ENCODE assay signal across 1 cellular context in the genomic region with DNA sequence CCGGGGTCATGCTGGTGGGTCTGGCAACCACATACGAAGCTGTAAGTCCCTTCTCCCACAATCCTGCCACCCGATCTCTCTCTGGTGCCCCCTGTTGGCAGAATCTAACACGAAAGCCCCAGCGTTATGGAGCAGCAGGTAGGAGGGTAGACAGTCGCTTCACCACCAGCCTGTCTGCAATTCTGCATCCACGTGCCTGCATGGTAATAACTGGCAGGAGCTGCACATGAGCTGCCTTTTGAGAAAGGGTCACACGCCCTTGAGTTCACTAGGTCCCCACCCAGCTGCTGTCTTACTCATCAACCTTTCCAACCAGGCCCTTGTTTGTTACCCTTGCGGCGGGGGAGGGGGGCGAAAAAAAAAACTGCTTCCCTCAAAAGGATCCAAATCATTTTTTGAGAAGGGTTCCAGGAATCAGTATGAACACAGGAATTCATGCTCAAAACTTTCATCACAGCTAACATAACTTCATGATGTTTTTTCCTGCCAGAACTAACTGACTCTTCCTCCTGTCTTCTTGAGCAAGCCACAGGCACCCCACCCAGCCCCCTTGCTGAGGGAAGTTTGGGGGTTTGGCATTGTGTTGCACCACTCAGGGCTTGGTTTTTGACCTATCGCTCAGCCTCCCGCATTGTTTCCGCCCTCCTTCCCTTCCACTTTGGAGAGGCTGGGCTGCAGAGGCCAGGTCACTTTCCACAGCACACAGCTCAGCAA.
A peak's percentile ranks its signal among the peaks of the same experiment; 100 is the strongest.
TF ChIP-seq lines count a peak whose summit lies in the region.

No MANE protein-coding gene starts in this region.

TF ChIP-seq in WTC11, 78 proteins besides CTCF, POLR2A, EP300 and RAD21 (continued from another document):
- TF ChIP-seq, protein P1, sequence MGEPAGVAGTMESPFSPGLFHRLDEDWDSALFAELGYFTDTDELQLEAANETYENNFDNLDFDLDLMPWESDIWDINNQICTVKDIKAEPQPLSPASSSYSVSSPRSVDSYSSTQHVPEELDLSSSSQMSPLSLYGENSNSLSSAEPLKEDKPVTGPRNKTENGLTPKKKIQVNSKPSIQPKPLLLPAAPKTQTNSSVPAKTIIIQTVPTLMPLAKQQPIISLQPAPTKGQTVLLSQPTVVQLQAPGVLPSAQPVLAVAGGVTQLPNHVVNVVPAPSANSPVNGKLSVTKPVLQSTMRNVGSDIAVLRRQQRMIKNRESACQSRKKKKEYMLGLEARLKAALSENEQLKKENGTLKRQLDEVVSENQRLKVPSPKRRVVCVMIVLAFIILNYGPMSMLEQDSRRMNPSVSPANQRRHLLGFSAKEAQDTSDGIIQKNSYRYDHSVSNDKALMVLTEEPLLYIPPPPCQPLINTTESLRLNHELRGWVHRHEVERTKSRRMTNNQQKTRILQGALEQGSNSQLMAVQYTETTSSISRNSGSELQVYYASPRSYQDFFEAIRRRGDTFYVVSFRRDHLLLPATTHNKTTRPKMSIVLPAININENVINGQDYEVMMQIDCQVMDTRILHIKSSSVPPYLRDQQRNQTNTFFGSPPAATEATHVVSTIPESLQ (CRISPR knock-in tag; IDR thresholded peaks at IDR 0.05), result no peak
- TF ChIP-seq, protein P2, sequence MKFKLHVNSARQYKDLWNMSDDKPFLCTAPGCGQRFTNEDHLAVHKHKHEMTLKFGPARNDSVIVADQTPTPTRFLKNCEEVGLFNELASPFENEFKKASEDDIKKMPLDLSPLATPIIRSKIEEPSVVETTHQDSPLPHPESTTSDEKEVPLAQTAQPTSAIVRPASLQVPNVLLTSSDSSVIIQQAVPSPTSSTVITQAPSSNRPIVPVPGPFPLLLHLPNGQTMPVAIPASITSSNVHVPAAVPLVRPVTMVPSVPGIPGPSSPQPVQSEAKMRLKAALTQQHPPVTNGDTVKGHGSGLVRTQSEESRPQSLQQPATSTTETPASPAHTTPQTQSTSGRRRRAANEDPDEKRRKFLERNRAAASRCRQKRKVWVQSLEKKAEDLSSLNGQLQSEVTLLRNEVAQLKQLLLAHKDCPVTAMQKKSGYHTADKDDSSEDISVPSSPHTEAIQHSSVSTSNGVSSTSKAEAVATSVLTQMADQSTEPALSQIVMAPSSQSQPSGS (CRISPR knock-in tag; IDR thresholded peaks at IDR 0.05; ENCODE audit: borderline replicate concordance, low read depth), result no peak
- TF ChIP-seq ZNF121 (CRISPR knock-in tag; IDR thresholded peaks at IDR 0.05) (peak; percentile 64), SOX15 (CRISPR knock-in tag; IDR thresholded peaks at IDR 0.05) (no peak)
- TF ChIP-seq, protein P3, sequence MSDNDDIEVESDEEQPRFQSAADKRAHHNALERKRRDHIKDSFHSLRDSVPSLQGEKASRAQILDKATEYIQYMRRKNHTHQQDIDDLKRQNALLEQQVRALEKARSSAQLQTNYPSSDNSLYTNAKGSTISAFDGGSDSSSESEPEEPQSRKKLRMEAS (CRISPR knock-in tag; IDR thresholded peaks at IDR 0.05), result peak; percentile 46; the same call in 1 of the 2 replicates
